Comparison of ENCODE assay signal across 11 cellular contexts in the genomic region with DNA sequence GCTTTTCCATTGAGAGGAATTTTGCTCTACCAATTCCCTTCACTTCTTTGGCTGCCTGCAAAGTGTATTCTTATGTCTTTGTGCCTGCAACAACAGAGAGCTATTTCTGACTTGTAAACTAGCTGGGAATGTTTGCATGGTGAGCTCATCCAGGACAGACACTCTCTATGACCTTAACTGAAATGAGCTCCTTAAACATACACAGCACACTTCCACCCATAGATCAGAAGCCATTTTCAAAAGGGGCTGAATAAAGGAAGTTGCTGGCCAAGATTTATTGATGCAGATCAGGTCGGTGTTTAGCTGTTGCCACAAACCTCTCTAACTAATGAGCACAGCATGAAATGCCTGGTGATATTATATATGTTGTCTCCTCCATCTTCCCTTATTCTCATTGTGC.
DNase-seq lines count a peak whose midpoint lies in the region; ATAC-seq and TF ChIP-seq lines count a peak whose summit lies in the region.
"Had no signal": no experiment of that assay in that cellular context is flagged by ENCODE, and none has a peak within 500 bp of the region (broad histone marks: within the 10 kb centered on the region; RNA-seq: fewer than 3 reads in every experiment).

No MANE protein-coding gene starts in this region.

- peak overlapping the region; percentile 83 for H3K56ac ChIP-seq in IMR-90 (ENCODE audit: extremely low read depth, insufficient read depth, low read length)

- H3K27ac ChIP-seq in A673 (ENCODE audit: low read depth, low read length, poor library complexity, severe bottlenecking): no peak overlapping the region
- peak overlapping the region; percentile 36; the same call in 1 of the 2 replicates for H3K27ac ChIP-seq in IMR-90 (ENCODE audit: insufficient read depth, low read length)
- peak overlapping the region; percentile 72 for H3K27ac ChIP-seq in ectodermal cell (ENCODE audit: insufficient read depth, low read depth, low read length, poor library complexity, severe bottlenecking)
- H3K27ac ChIP-seq: neutrophil had no signal

- H3K4me3 ChIP-seq in A673 (ENCODE audit: low read depth, low read length, poor library complexity, severe bottlenecking) (no peak overlapping the region), IMR-90 (ENCODE audit: insufficient read depth, low read depth, low read length) (peak overlapping the region; percentile 11; the same call in 1 of the 2 replicates), ectodermal cell (ENCODE audit: insufficient read depth, low read depth, low read length) (no peak overlapping the region), BE2C (ENCODE audit: low read depth, low read length) (no peak overlapping the region)

- ATAC-seq in IMR-90 (ENCODE audit: low read depth) (peak; percentile 93), memory B cell (ENCODE audit: low read depth) (peak; percentile 60)

- peak overlapping the region in 1 of 2 experiments; percentile 84; a peak in 3 of 4 replicates for H4K8ac ChIP-seq in IMR-90 (ENCODE audit: low read depth in 2 of 2, low read length in 2 of 2)

- H2BK15ac ChIP-seq in IMR-90 (ENCODE audit: low read depth, low read length): 0 out of 3 replicates have a peak overlapping the region, but pooled peaks have one; percentile 31

- H2BK120ac ChIP-seq in IMR-90 (ENCODE audit: low read depth, low read length): peak overlapping the region; percentile 94

- POLR2A ChIA-PET in A673 (lab: Charles Lee; ENCODE audit: low non-redundant PET): no interaction called here
- POLR2A ChIA-PET in IMR-90 (lab: Charles Lee; ENCODE audit: unreplicated experiment): no interaction called here

- intact Hi-C loops in A673 (cut with micrococcal nuclease; ENCODE audit: unreplicated experiment): no loop called here
- intact Hi-C loops in IMR-90 (cut with micrococcal nuclease): loop anchor here (5.0 kb wide), 1 partner anchor 75 kb away; no protein-coding TSS in a partner anchor

- TF ChIP-seq CTCF in A673 (conservative IDR thresholded peaks at IDR 0.05; ENCODE audit: low read depth, low read length) (no peak), IMR-90 (conservative IDR thresholded peaks at IDR 0.05; ENCODE audit: low read depth, low read length) (no peak), BE2C (IDR thresholded peaks at IDR 0.05; ENCODE audit: low read depth, low read length) (no peak)

- no peaks in the 10 kb centered on the region for H3K9me3 Mint-ChIP-seq in memory B cell
- H3K9me3 Mint-ChIP-seq: CD4-positive, alpha-beta memory T cell had no signal

- 0 out of 2 replicates have a peak overlapping the region, but pooled peaks have one; percentile 53 for H3K14ac ChIP-seq in IMR-90 (replicated peaks; ENCODE audit: low read depth, low read length)

- in situ Hi-C loops in IMR-90 (cut with MboI; ENCODE audit: low sequenced_read_pairs): no loop called here

- H3K79me1 ChIP-seq in IMR-90 (ENCODE audit: low read depth in 1 of 2, low read length in 2 of 2): peaks cover 0 to 5% of the 10 kb centered on the region in 2 experiments; a peak in 2 of 4 replicates

- H3K4ac ChIP-seq in IMR-90 (ENCODE audit: low read depth, low read length): peak overlapping the region; percentile 93; the same call in 1 of the 2 replicates

- H3K9me1 ChIP-seq in IMR-90 (ENCODE audit: insufficient read depth, low read length): peaks cover 12% of the 10 kb centered on the region

- no peak for TF ChIP-seq RAD21 in IMR-90 (IDR thresholded peaks at IDR 0.05; ENCODE audit: low read length)

- H3K4me3 Mint-ChIP-seq in memory B cell: no peak overlapping the region
- H3K4me3 Mint-ChIP-seq: CD4-positive, alpha-beta memory T cell had no signal

- peak overlapping the region; percentile 93; the same call in 1 of the 2 replicates for H3K23ac ChIP-seq in IMR-90 (ENCODE audit: low read depth, low read length)

- peak overlapping the region; percentile 80; the same call in 1 of the 2 replicates for H3K18ac ChIP-seq in IMR-90 (ENCODE audit: low read depth, low read length)

- peak overlapping the region; percentile 96 for H2BK5ac ChIP-seq in IMR-90 (ENCODE audit: low read depth, low read length, poor library complexity, severe bottlenecking)

- BruUV-seq in A673 (replicated peaks; lab: Mats Ljungman, UMichigan) (no TSS peak), IMR-90 (replicated peaks; lab: Mats Ljungman, UMichigan) (no TSS peak)

- peak overlapping the region; percentile 70 for H3K4me2 ChIP-seq in IMR-90 (ENCODE audit: low read depth, low read length)

- peaks cover 25% of the 10 kb centered on the region for H3K4me1 Mint-ChIP-seq in memory B cell

- H3K9me3 ChIP-seq in A673 (ENCODE audit: low read depth, low read length, poor library complexity, severe bottlenecking) (no peaks in the 10 kb centered on the region), IMR-90 (ENCODE audit: control insufficient read depth, insufficient read depth, low read length) (no peaks in the 10 kb centered on the region), ectodermal cell (ENCODE audit: control insufficient read depth, low read length) (no peaks in the 10 kb centered on the region), BE2C (no peaks in the 10 kb centered on the region)
- H3K9me3 ChIP-seq: neutrophil had no signal

- H3K4me1 ChIP-seq in A673 (ENCODE audit: insufficient read depth, low read length, poor library complexity, severe bottlenecking): peaks cover 23% of the 10 kb centered on the region
- H3K4me1 ChIP-seq in IMR-90 (ENCODE audit: control insufficient read depth, insufficient read depth, low read length): peaks cover 18% of the 10 kb centered on the region
- peaks cover 34% of the 10 kb centered on the region for H3K4me1 ChIP-seq in ectodermal cell (ENCODE audit: control insufficient read depth, insufficient read depth, low read length)
- peaks cover 3% of the 10 kb centered on the region for H3K4me1 ChIP-seq in BE2C

- H4K91ac ChIP-seq in IMR-90 (ENCODE audit: insufficient read depth, low read depth, low read length): peak overlapping the region; percentile 89; the same call in 1 of the 2 replicates

- dilution Hi-C loops in IMR-90 (cut with HindIII; ENCODE audit: low sequenced_read_pairs, unreplicated experiment): no loop called here

- H4K5ac ChIP-seq in IMR-90 (ENCODE audit: low read depth, low read length): peak overlapping the region; percentile 31; the same call in 1 of the 2 replicates

- peak overlapping the region; percentile 40; the same call in 1 of the 2 replicates for H2AK5ac ChIP-seq in IMR-90 (ENCODE audit: low read depth, low read length)

- no peak overlapping the region for H2AFZ ChIP-seq in IMR-90 (replicated peaks; ENCODE audit: low read length, poor library complexity)

- no peaks in the 10 kb centered on the region for H3K27me3 Mint-ChIP-seq in memory B cell
- H3K27me3 Mint-ChIP-seq: CD4-positive, alpha-beta memory T cell had no signal

- DNase-seq in A673 (ENCODE audit: low spot score): peak; percentile 46
- DNase-seq in IMR-90: peak; percentile 92
- DNase-seq in memory B cell (ENCODE audit: low spot score in 2 of 2): no peak
- no peak for DNase-seq in NCI-H446 treated with DMSO at 0.1 percent for 48 hours (lab: John Stamatoyannopoulos, UW)
- no peak for DNase-seq in BE2C
- DNase-seq in NCI-H446 (lab: John Stamatoyannopoulos, UW): no peak
- DNase-seq in NCI-H2107 (lab: John Stamatoyannopoulos, UW): no peak
- DNase-seq: activated T-cell treated with anti-CD3 and anti-CD28 coated beads, Interleukin-2, amount 50 U/mL, for 1 hour; CD4-positive, alpha-beta memory T cell had no signal

- H3K36me3 ChIP-seq in A673 (ENCODE audit: insufficient read depth, low read length, poor library complexity, severe bottlenecking) (no peaks in the 10 kb centered on the region), IMR-90 (ENCODE audit: control insufficient read depth, insufficient read depth, low read length) (no peaks in the 10 kb centered on the region), ectodermal cell (ENCODE audit: control insufficient read depth, insufficient read depth, low read length) (no peaks in the 10 kb centered on the region), BE2C (no peaks in the 10 kb centered on the region)

- H2BK20ac ChIP-seq in IMR-90 (ENCODE audit: low read depth, low read length): peak overlapping the region; percentile 83

- CTCF ChIA-PET in A673 (lab: Charles Lee) (interaction anchor here (0.7 kb wide), 1 partner anchor 766 kb away, joined by 3 read pairs; no protein-coding TSS in a partner anchor), IMR-90 (lab: Yijun Ruan, JAX) (no interaction called here)

- no CpG with 5 or more reads among the region's 1 CpG for WGBS in IMR-90 (ENCODE audit: extremely low coverage in 2 of 2, insufficient read length in 1 of 2), 2 experiments
- 22 to 46% methylated on average over 1 of the region's 1 CpG for WGBS in ectodermal cell, 2 experiments

- H4K20me1 ChIP-seq in IMR-90 (ENCODE audit: insufficient read depth, low read length): no peaks in the 10 kb centered on the region

- H3K36me3 Mint-ChIP-seq in memory B cell: peaks cover 29% of the 10 kb centered on the region

- H3K9ac ChIP-seq in IMR-90 (ENCODE audit: low read depth, low read length): peak overlapping the region; percentile 16; the same call in 1 of the 2 replicates

- no peak for TF ChIP-seq POLR2A in IMR-90 (IDR thresholded peaks at IDR 0.05; ENCODE audit: low read depth, low read length)

- H3K27ac Mint-ChIP-seq in memory B cell: peak overlapping the region; percentile 60

- H2AK9ac ChIP-seq in IMR-90 (replicated peaks; ENCODE audit: low read depth, low read length, poor library complexity): no peak overlapping the region

- no peaks in the 10 kb centered on the region for H3K27me3 ChIP-seq in A673 (replicated peaks; ENCODE audit: insufficient read depth, low read depth, low read length, poor library complexity)
- H3K27me3 ChIP-seq in IMR-90 (ENCODE audit: control insufficient read depth, insufficient read depth, low read length): no peaks in the 10 kb centered on the region
- no peaks in the 10 kb centered on the region for H3K27me3 ChIP-seq in ectodermal cell (ENCODE audit: control insufficient read depth, insufficient read depth, low read length, poor library complexity, severe bottlenecking)
- no peaks in the 10 kb centered on the region for H3K27me3 ChIP-seq in BE2C
- H3K27me3 ChIP-seq: neutrophil had no signal

TF ChIP-seq in IMR-90, 13 proteins besides CTCF, POLR2A, EP300 and RAD21 (continues in another document):
- TF ChIP-seq RFX5 (IDR thresholded peaks at IDR 0.05; ENCODE audit: low read depth, low read length) (no peak), FOS (IDR thresholded peaks at IDR 0.05; ENCODE audit: low read depth, low read length) (no peak), NFE2L2 (IDR thresholded peaks at IDR 0.05; ENCODE audit: low read depth, low read length) (no peak), MXI1 (IDR thresholded peaks at IDR 0.05; ENCODE audit: borderline replicate concordance, low read depth, low read length) (no peak), MAZ (IDR thresholded peaks at IDR 0.05; ENCODE audit: borderline replicate concordance, low read depth, low read length) (no peak)
- TF ChIP-seq, protein P1, sequence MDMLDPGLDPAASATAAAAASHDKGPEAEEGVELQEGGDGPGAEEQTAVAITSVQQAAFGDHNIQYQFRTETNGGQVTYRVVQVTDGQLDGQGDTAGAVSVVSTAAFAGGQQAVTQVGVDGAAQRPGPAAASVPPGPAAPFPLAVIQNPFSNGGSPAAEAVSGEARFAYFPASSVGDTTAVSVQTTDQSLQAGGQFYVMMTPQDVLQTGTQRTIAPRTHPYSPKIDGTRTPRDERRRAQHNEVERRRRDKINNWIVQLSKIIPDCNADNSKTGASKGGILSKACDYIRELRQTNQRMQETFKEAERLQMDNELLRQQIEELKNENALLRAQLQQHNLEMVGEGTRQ (IDR thresholded peaks at IDR 0.05; ENCODE audit: low read depth, low read length): no peak

Comparison
In these comparisons a context has a peak if more than half of its experiments do, and no peak if none do; other contexts are left out.
1. DNase-seq: peak in A673 (single experiment) and IMR-90 (single experiment); none in memory B cell (0 of 2), NCI-H446 treated with DMSO at 0.1 percent for 48 hours (single experiment), BE2C (single experiment), NCI-H446 (0 of 2) and NCI-H2107 (single experiment).